Comparison of ENCODE assay signal across 1 cellular context in the genomic region with DNA sequence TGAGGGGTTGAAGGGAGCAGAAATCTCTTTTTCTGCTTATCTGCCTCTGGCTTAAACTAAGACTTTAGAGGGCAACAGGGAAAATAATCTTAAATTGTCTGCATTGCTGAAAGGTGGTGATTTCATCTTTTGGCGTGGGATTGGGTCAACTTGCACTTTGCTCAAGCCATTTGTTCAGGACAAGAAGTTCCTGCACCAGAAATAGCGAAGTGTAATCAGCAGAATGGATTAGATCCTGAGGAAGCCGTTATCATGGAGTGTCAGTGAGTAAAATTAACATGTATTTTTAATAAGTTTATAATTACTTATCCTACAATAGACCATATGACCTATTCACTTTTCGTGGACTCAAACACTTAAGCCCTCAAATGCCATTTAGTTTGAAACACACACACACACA.
TF ChIP-seq lines count a peak whose summit lies in the region.

No MANE protein-coding gene starts in this region.

TF ChIP-seq in H1, 55 proteins besides CTCF, POLR2A, EP300 and RAD21 (continued from another document):
- no peak for TF ChIP-seq GABPA (IDR thresholded peaks at IDR 0.05; ENCODE audit: borderline replicate concordance, insufficient read depth, low read length)
- TF ChIP-seq TAF1 (IDR thresholded peaks at IDR 0.05; ENCODE audit: low read depth, low read length): no peak
- no peak for TF ChIP-seq CTBP2 (IDR thresholded peaks at IDR 0.05; ENCODE audit: borderline replicate concordance, insufficient read depth, insufficient read length, low read length)
- TF ChIP-seq, protein P1, sequence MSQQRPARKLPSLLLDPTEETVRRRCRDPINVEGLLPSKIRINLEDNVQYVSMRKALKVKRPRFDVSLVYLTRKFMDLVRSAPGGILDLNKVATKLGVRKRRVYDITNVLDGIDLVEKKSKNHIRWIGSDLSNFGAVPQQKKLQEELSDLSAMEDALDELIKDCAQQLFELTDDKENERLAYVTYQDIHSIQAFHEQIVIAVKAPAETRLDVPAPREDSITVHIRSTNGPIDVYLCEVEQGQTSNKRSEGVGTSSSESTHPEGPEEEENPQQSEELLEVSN (IDR thresholded peaks at IDR 0.05): no peak
- TF ChIP-seq GTF2F1 (IDR thresholded peaks at IDR 0.05; ENCODE audit: borderline replicate concordance, low read depth, low read length): no peak
- no peak for TF ChIP-seq SP4 (IDR thresholded peaks at IDR 0.05; ENCODE audit: low read length)
- TF ChIP-seq SIRT6 (IDR thresholded peaks at IDR 0.05; ENCODE audit: low read length): no peak
- no peak for TF ChIP-seq NANOG (IDR thresholded peaks at IDR 0.05; ENCODE audit: insufficient read depth, low read depth, low read length, poor library complexity, severe bottlenecking)
- TF ChIP-seq BRCA1 (IDR thresholded peaks at IDR 0.05; ENCODE audit: low read depth, low read length): no peak
- no peak for TF ChIP-seq POU5F1 (IDR thresholded peaks at IDR 0.05; ENCODE audit: low read depth, low read length)
- TF ChIP-seq RXRA (IDR thresholded peaks at IDR 0.05; ENCODE audit: insufficient read depth, low read depth, low read length): no peak
- no peak for TF ChIP-seq SRF (IDR thresholded peaks at IDR 0.05; ENCODE audit: low read depth, low read length)
- TF ChIP-seq JUND (IDR thresholded peaks at IDR 0.05; ENCODE audit: low read length): no peak
- TF ChIP-seq CHD2 (IDR thresholded peaks at IDR 0.05; ENCODE audit: low read length): no peak
- TF ChIP-seq, protein P2, sequence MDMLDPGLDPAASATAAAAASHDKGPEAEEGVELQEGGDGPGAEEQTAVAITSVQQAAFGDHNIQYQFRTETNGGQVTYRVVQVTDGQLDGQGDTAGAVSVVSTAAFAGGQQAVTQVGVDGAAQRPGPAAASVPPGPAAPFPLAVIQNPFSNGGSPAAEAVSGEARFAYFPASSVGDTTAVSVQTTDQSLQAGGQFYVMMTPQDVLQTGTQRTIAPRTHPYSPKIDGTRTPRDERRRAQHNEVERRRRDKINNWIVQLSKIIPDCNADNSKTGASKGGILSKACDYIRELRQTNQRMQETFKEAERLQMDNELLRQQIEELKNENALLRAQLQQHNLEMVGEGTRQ (IDR thresholded peaks at IDR 0.05; ENCODE audit: low read length): no peak
- no peak for TF ChIP-seq SIX5 (IDR thresholded peaks at IDR 0.05; ENCODE audit: low read depth, low read length)
- no peak for TF ChIP-seq ASH2L (IDR thresholded peaks at IDR 0.05; ENCODE audit: low read length)
- TF ChIP-seq YY1 (IDR thresholded peaks at IDR 0.05; ENCODE audit: low read depth, low read length): no peak
- TF ChIP-seq SUZ12 (IDR thresholded peaks at IDR 0.05; ENCODE audit: low read length): no peak
